1 cellular context compared by ENCODE assay signal in the genomic region with DNA sequence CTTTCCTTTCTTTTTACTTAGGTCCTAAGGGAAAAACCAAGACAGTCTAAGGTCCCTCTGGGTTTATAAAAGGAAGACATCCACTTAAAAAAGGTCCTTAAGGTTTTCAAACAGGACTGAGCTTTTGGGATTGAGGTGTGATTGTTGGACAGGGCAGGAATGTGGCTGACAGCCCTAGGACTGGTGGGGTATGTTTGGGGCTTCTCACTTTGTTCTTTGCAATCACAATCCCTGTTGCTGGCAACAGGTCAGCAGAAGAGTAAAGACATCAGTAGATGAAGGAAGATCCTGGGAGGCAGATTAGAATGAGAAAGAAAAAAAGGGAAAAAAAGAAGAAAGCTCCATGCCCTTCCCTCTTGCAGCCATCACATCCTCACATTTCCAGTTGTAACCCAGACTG.
TF ChIP-seq lines count a peak whose summit lies in the region.

No MANE protein-coding gene starts in this region.

TF ChIP-seq in GM23338, 12 proteins besides CTCF, POLR2A, EP300 and RAD21 (continued from another document):
- TF ChIP-seq, protein P1, sequence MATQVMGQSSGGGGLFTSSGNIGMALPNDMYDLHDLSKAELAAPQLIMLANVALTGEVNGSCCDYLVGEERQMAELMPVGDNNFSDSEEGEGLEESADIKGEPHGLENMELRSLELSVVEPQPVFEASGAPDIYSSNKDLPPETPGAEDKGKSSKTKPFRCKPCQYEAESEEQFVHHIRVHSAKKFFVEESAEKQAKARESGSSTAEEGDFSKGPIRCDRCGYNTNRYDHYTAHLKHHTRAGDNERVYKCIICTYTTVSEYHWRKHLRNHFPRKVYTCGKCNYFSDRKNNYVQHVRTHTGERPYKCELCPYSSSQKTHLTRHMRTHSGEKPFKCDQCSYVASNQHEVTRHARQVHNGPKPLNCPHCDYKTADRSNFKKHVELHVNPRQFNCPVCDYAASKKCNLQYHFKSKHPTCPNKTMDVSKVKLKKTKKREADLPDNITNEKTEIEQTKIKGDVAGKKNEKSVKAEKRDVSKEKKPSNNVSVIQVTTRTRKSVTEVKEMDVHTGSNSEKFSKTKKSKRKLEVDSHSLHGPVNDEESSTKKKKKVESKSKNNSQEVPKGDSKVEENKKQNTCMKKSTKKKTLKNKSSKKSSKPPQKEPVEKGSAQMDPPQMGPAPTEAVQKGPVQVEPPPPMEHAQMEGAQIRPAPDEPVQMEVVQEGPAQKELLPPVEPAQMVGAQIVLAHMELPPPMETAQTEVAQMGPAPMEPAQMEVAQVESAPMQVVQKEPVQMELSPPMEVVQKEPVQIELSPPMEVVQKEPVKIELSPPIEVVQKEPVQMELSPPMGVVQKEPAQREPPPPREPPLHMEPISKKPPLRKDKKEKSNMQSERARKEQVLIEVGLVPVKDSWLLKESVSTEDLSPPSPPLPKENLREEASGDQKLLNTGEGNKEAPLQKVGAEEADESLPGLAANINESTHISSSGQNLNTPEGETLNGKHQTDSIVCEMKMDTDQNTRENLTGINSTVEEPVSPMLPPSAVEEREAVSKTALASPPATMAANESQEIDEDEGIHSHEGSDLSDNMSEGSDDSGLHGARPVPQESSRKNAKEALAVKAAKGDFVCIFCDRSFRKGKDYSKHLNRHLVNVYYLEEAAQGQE (IDR thresholded peaks at IDR 0.05; ENCODE audit: unreplicated experiment): no peak
- no peak for TF ChIP-seq JUNB (IDR thresholded peaks at IDR 0.05; ENCODE audit: unreplicated experiment)
- TF ChIP-seq ZNF114 (CRISPR knock-in tag; IDR thresholded peaks at IDR 0.05): no peak
- TF ChIP-seq CREB1 (CRISPR knock-in tag; IDR thresholded peaks at IDR 0.05; ENCODE audit: low read depth): no peak
- TF ChIP-seq EZH2phosphoT487 (IDR thresholded peaks at IDR 0.05; ENCODE audit: unreplicated experiment): no peak
- TF ChIP-seq, protein P2, sequence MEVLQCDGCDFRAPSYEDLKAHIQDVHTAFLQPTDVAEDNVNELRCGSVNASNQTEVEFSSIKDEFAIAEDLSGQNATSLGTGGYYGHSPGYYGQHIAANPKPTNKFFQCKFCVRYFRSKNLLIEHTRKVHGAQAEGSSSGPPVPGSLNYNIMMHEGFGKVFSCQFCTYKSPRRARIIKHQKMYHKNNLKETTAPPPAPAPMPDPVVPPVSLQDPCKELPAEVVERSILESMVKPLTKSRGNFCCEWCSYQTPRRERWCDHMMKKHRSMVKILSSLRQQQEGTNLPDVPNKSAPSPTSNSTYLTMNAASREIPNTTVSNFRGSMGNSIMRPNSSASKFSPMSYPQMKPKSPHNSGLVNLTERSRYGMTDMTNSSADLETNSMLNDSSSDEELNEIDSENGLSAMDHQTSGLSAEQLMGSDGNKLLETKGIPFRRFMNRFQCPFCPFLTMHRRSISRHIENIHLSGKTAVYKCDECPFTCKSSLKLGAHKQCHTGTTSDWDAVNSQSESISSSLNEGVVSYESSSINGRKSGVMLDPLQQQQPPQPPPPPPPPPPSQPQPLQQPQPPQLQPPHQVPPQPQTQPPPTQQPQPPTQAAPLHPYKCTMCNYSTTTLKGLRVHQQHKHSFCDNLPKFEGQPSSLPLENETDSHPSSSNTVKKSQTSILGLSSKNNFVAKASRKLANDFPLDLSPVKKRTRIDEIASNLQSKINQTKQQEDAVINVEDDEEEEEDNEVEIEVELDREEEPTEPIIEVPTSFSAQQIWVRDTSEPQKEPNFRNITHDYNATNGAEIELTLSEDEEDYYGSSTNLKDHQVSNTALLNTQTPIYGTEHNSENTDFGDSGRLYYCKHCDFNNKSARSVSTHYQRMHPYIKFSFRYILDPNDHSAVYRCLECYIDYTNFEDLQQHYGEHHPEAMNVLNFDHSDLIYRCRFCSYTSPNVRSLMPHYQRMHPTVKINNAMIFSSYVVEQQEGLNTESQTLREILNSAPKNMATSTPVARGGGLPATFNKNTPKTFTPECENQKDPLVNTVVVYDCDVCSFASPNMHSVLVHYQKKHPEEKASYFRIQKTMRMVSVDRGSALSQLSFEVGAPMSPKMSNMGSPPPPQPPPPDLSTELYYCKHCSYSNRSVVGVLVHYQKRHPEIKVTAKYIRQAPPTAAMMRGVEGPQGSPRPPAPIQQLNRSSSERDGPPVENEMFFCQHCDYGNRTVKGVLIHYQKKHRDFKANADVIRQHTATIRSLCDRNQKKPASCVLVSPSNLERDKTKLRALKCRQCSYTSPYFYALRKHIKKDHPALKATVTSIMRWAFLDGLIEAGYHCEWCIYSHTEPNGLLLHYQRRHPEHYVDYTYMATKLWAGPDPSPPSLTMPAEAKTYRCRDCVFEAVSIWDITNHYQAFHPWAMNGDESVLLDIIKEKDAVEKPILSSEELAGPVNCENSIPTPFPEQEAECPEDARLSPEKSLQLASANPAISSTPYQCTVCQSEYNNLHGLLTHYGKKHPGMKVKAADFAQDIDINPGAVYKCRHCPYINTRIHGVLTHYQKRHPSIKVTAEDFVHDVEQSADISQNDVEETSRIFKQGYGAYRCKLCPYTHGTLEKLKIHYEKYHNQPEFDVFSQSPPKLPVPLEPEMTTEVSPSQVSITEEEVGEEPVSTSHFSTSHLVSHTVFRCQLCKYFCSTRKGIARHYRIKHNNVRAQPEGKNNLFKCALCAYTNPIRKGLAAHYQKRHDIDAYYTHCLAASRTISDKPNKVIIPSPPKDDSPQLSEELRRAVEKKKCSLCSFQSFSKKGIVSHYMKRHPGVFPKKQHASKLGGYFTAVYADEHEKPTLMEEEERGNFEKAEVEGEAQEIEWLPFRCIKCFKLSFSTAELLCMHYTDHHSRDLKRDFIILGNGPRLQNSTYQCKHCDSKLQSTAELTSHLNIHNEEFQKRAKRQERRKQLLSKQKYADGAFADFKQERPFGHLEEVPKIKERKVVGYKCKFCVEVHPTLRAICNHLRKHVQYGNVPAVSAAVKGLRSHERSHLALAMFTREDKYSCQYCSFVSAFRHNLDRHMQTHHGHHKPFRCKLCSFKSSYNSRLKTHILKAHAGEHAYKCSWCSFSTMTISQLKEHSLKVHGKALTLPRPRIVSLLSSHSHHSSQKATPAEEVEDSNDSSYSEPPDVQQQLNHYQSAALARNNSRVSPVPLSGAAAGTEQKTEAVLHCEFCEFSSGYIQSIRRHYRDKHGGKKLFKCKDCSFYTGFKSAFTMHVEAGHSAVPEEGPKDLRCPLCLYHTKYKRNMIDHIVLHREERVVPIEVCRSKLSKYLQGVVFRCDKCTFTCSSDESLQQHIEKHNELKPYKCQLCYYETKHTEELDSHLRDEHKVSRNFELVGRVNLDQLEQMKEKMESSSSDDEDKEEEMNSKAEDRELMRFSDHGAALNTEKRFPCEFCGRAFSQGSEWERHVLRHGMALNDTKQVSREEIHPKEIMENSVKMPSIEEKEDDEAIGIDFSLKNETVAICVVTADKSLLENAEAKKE (CRISPR knock-in tag; IDR thresholded peaks at IDR 0.05): no peak
